8 cellular contexts compared by ENCODE assay signal in the genomic region with DNA sequence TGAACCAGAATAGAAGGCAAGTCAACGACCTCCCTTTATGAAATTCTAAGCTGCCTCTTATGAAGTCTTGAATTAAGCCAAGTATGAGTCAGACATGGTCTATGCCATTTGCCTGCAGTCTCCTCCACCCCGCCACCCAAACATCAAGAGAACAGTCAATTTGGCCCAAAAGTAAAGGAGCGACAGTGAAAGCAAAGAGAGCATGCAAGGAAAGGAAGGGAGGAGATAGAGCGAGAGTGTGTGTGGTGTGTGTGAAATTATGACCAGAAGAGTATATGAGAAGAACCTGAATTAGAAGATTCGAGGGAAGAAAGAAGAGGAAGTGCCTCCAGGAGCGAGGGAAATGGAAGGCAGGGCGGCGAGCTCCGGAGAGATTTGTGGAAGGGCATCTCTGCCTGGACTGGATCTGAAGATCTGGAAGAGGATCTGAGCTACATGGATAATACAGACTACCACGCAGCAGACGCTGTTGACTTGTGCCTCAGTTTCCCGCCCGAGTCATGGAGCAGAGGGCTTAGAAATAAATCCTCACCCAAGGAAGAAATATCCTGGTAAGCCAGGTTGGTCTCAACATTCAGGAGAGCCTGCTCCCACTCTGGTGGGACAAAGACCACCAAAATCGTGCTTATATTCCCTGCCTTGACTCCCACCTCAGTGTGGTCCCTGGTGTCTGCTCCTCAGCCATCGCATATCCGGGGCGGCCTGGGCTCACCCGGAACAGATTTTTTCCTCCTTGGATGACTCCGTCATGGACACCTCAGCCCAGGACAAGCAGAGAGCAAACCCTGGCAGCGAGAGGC. TPM values are rescaled to one million over a fixed set of nuclear protein-coding genes. Genes with fewer than 3 reads are reported as not detected.
DNase-seq lines count a peak whose midpoint lies in the region; ATAC-seq and TF ChIP-seq lines count a peak whose summit lies in the region.

No MANE protein-coding gene starts in this region.

- peak overlapping the region; percentile 72 to 88 for H3K4me3 ChIP-seq in ascending aorta

- TF ChIP-seq CTCF in ascending aorta (IDR thresholded peaks at IDR 0.05) = no peak

- no peaks in the 10 kb centered on the region for H3K9me3 Mint-ChIP-seq in immature natural killer cell
- no peaks in the 10 kb centered on the region for H3K9me3 Mint-ChIP-seq in stimulated activated memory B cell treated with anti-CD40 and anti-IgM and Interleukin-4, amounts not matched to agents 10 μg/mL and 1 μg/mL and 100 μg/mL, for 72 hours

- peaks cover 0 to 13% of the 10 kb centered on the region in 2 donors for H3K4me1 ChIP-seq in ascending aorta

- peaks cover 45 to 74% of the 10 kb centered on the region in 2 donors for H3K4me1 Mint-ChIP-seq in immature natural killer cell
- peaks cover 47% of the 10 kb centered on the region for H3K4me1 Mint-ChIP-seq in stimulated activated memory B cell treated with anti-CD40 and anti-IgM and Interleukin-4, amounts not matched to agents 10 μg/mL and 1 μg/mL and 100 μg/mL, for 72 hours

- intact Hi-C loops in ascending aorta (cut with DNase I) = loop anchor here (5.0 kb wide), 1 partner anchor 264 kb away; the partner anchor contains the start of gene GPAM

- DNase-seq in activated naive CD4-positive, alpha-beta T cell treated with Interleukin-2 at 50 U/mL for 16 hours = peak; percentile 14
- no peak for DNase-seq in activated naive CD4-positive, alpha-beta T cell (lab: John Stamatoyannopoulos, UW)
- DNase-seq in NAMALWA (ENCODE audit: low spot score) = peak; percentile 40
- no peak for DNase-seq in ascending aorta (ENCODE audit: low spot score in 2 of 2)
- no peak for DNase-seq in immature natural killer cell
- no peak for DNase-seq in cerebellar nuclear complex (lab: John Stamatoyannopoulos, UW)
- DNase-seq in HuH-7.5 (ENCODE audit: low spot score) = no peak

- H3K36me3 ChIP-seq in ascending aorta = peaks cover 3 to 33% of the 10 kb centered on the region in 2 donors

- no peak for ATAC-seq in stimulated activated memory B cell treated with anti-CD40 and anti-IgM and Interleukin-4, amounts not matched to agents 10 μg/mL and 1 μg/mL and 100 μg/mL, for 72 hours

- peak overlapping the region; percentile 69 to 90 for H3K27ac ChIP-seq in ascending aorta

- H3K27me3 ChIP-seq in ascending aorta = no peaks in the 10 kb centered on the region

- H3K9me3 ChIP-seq in ascending aorta = no peaks in the 10 kb centered on the region

- peaks cover 0 to 12% (median 0%) of the 10 kb centered on the region in 3 donors for H3K36me3 Mint-ChIP-seq in immature natural killer cell
- peaks cover 28% of the 10 kb centered on the region for H3K36me3 Mint-ChIP-seq in stimulated activated memory B cell treated with anti-CD40 and anti-IgM and Interleukin-4, amounts not matched to agents 10 μg/mL and 1 μg/mL and 100 μg/mL, for 72 hours

- H3K27ac Mint-ChIP-seq in immature natural killer cell = peak overlapping the region; percentile 85 to 99 (median 92)
- peak overlapping the region; percentile 92 for H3K27ac Mint-ChIP-seq in stimulated activated memory B cell treated with anti-CD40 and anti-IgM and Interleukin-4, amounts not matched to agents 10 μg/mL and 1 μg/mL and 100 μg/mL, for 72 hours

- H3K4me3 Mint-ChIP-seq in immature natural killer cell = peak overlapping the region; percentile 90 to 97 (median 93)
- peak overlapping the region; percentile 95 for H3K4me3 Mint-ChIP-seq in stimulated activated memory B cell treated with anti-CD40 and anti-IgM and Interleukin-4, amounts not matched to agents 10 μg/mL and 1 μg/mL and 100 μg/mL, for 72 hours

- H3K27me3 Mint-ChIP-seq in immature natural killer cell (ENCODE audit: low read depth in 3 of 3) = peaks cover 6 to 14% (median 12%) of the 10 kb centered on the region in 3 donors
- no peaks in the 10 kb centered on the region for H3K27me3 Mint-ChIP-seq in stimulated activated memory B cell treated with anti-CD40 and anti-IgM and Interleukin-4, amounts not matched to agents 10 μg/mL and 1 μg/mL and 100 μg/mL, for 72 hours

RNA-seq across cellular contexts. Expression of gene ZDHHC6, which starts 0.5 kb away (rescaled TPM):
- total RNA-seq in ascending aorta = 67.3 TPM
- polyA plus RNA-seq in immature natural killer cell = 10 to 100 TPM; 27.4 to 39.3 (median 39.2) TPM

RNA-seq across cellular contexts. Expression of gene VTI1A, which starts 0.8 kb away (rescaled TPM):
- 32.5 TPM for total RNA-seq in ascending aorta
- 10 to 100 TPM; 15.0 to 40.2 (median 31.2) TPM for polyA plus RNA-seq in immature natural killer cell

Comparison
In these comparisons a context has a peak if more than half of its experiments do, and no peak if none do; other contexts are left out.
1. DNase-seq: peak in activated naive CD4-positive, alpha-beta T cell treated with Interleukin-2 at 50 U/mL for 16 hours (single experiment) and NAMALWA (single experiment); none in activated naive CD4-positive, alpha-beta T cell (0 of 4), ascending aorta (0 of 2), immature natural killer cell (0 of 3), cerebellar nuclear complex (0 of 2) and HuH-7.5 (single experiment).